In the genomic region with DNA sequence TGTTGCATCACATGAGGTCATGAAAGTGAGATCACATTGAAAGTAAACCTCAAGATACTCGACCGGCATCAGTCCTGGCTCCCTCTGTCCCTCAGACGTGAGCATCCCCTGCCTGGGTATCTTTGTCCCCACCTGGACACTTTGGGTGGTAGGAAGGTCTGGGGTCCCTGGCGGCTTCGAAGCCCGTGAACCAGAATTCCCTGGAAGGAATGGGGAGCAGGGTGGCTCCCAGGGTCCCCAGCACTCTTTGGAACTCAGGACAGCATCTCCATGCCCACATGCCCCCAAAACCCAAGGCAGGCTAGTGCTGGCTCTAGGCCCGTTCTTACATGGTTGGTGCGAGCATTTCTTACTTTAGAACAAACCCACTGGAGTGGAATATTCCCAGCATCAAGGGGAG, we compare ENCODE assay signal across 15 cellular contexts. TPM values are rescaled to one million over a fixed set of nuclear protein-coding genes. Genes with fewer than 3 reads are reported as not detected.
"Had no signal": no experiment of that assay in that cellular context is flagged by ENCODE, and none has a peak within 500 bp of the region (broad histone marks: within the 10 kb centered on the region; RNA-seq: fewer than 3 reads in every experiment).

No MANE protein-coding gene starts in this region.

- H3K9me3 Mint-ChIP-seq: activated B cell treated with CpG ODN at 0.5 μM for 24 hours; activated CD4-positive, alpha-beta T cell treated with anti-CD3 and anti-CD28 coated beads, Interleukin-2, amount 10 ng/mL, durations not matched to agents 24 days and 14 days; activated naive CD8-positive, alpha-beta T cell treated with anti-CD3 and anti-CD28 coated beads, Interleukin-2, amount 50 U/mL, for 24 hours; memory B cell; natural killer cell had no signal

- ATAC-seq: activated CD8-positive, alpha-beta T cell treated with anti-CD3 and anti-CD28 coated beads, Interleukin-2, amount 10 ng/mL, durations not matched to agents 7 days and 5 days; activated naive CD8-positive, alpha-beta T cell treated with anti-CD3 and anti-CD28 coated beads, Interleukin-2, amount 50 U/mL, for 24 hours; left lobe of liver; natural killer cell had no signal

- H3K4me3 ChIP-seq: ascending aorta, breast epithelium, smooth muscle cell, thyroid gland had no signal

- H3K4me1 ChIP-seq: breast epithelium had no signal

- H3K27ac ChIP-seq: ascending aorta, breast epithelium, epithelial cell of prostate, thyroid gland had no signal

- H3K4me2 ChIP-seq: smooth muscle cell had no signal

- H3K36me3 Mint-ChIP-seq: natural killer cell had no signal

- H3K36me3 ChIP-seq: breast epithelium had no signal

- H3K27ac Mint-ChIP-seq: activated CD4-positive, alpha-beta T cell treated with anti-CD3 and anti-CD28 coated beads, Interleukin-2, amount 10 ng/mL, durations not matched to agents 24 days and 14 days; activated CD8-positive, alpha-beta T cell treated with anti-CD3 and anti-CD28 coated beads, Interleukin-2, amount 10 ng/mL, durations not matched to agents 7 days and 5 days; activated naive CD8-positive, alpha-beta T cell treated with anti-CD3 and anti-CD28 coated beads, Interleukin-2, amount 50 U/mL, for 24 hours; memory B cell; natural killer cell had no signal

- H3K27me3 Mint-ChIP-seq: activated B cell treated with CpG ODN at 0.5 μM for 24 hours; activated CD4-positive, alpha-beta T cell treated with anti-CD3 and anti-CD28 coated beads, Interleukin-2, amount 10 ng/mL, durations not matched to agents 24 days and 14 days; activated naive CD8-positive, alpha-beta T cell treated with anti-CD3 and anti-CD28 coated beads, Interleukin-2, amount 50 U/mL, for 24 hours; memory B cell had no signal

- H3K4me3 Mint-ChIP-seq: activated B cell treated with CpG ODN at 0.5 μM for 24 hours; activated CD4-positive, alpha-beta T cell treated with anti-CD3 and anti-CD28 coated beads, Interleukin-2, amount 10 ng/mL, durations not matched to agents 24 days and 14 days; activated CD8-positive, alpha-beta T cell treated with anti-CD3 and anti-CD28 coated beads, Interleukin-2, amount 10 ng/mL, durations not matched to agents 7 days and 5 days; activated naive CD8-positive, alpha-beta T cell treated with anti-CD3 and anti-CD28 coated beads, Interleukin-2, amount 50 U/mL, for 24 hours; memory B cell; natural killer cell had no signal

- H3K27me3 ChIP-seq: ascending aorta, breast epithelium, thyroid gland had no signal

- H3K9me3 ChIP-seq: ascending aorta, breast epithelium, thyroid gland had no signal

- DNase-seq: activated B cell treated with CpG ODN at 0.5 μM for 24 hours; activated CD4-positive, alpha-beta T cell treated with anti-CD3 and anti-CD28 coated beads, Interleukin-2, amount 10 ng/mL, durations not matched to agents 24 days and 14 days; activated CD8-positive, alpha-beta memory T cell treated with anti-CD3 and anti-CD28 coated beads, Interleukin-2, amount 50 U/mL, for 4 hours; activated CD8-positive, alpha-beta T cell treated with anti-CD3 and anti-CD28 coated beads, Interleukin-2, amount 10 ng/mL, durations not matched to agents 7 days and 5 days; activated naive CD4-positive, alpha-beta T cell; activated naive CD8-positive, alpha-beta T cell treated with anti-CD3 and anti-CD28 coated beads, Interleukin-2, amount 50 U/mL, for 24 hours; activated T-cell treated with anti-CD3 and anti-CD28 coated beads, Interleukin-2, amount 50 U/mL, for 48 hours; natural killer cell; thyroid gland had no signal

RNA-seq across cellular contexts. Expression of a gene that starts 26.4 kb away (rescaled TPM):
- total RNA-seq: ascending aorta had no signal
